ENCODE assay signal across 17 cellular contexts in genomic region chr19:21607453-21607852, GRCh38.
A peak's percentile ranks its signal among the peaks of the same experiment; 100 is the strongest.
DNase-seq lines count a peak whose midpoint lies in the region; ATAC-seq and TF ChIP-seq lines count a peak whose summit lies in the region.
"Had no signal": no experiment of that assay in that cellular context is flagged by ENCODE, and none has a peak within 500 bp of the region (broad histone marks: within the 10 kb centered on the region; RNA-seq: fewer than 3 reads in every experiment).

No MANE protein-coding gene starts in this region.

- H3K4me1 ChIP-seq in stomach smooth muscle (ENCODE audit: control insufficient read depth, insufficient read depth, low read length): peaks cover 26% of the 10 kb centered on the region
- H3K4me1 ChIP-seq: BE2C had no signal

- H3K36me3 ChIP-seq in KOPT-K1 (ENCODE audit: insufficient read depth, low read length): no peaks in the 10 kb centered on the region
- H3K36me3 ChIP-seq in stomach smooth muscle (ENCODE audit: control insufficient read depth in 2 of 2, insufficient read depth in 2 of 2, low read length in 2 of 2): no peaks in the 10 kb centered on the region
- H3K36me3 ChIP-seq: BE2C had no signal

- H3K27ac Mint-ChIP-seq in CD4-positive, alpha-beta T cell: no peak overlapping the region
- H3K27ac Mint-ChIP-seq: HFFc6 had no signal

- POLR2A ChIA-PET in CD4-positive, alpha-beta T cell (lab: Charles Lee): no interaction called here

- DNase-seq in CD4-positive, alpha-beta T cell: no peak
- no peak for DNase-seq in left colon
- no peak for DNase-seq in NCI-H69 (lab: John Stamatoyannopoulos, UW)
- DNase-seq in COLO668 (lab: John Stamatoyannopoulos, UW; ENCODE audit: unreplicated experiment): no peak
- DNase-seq: BE2C; C1 segment of cervical spinal cord; CD4-positive, CD25-positive, alpha-beta regulatory T cell; DMS153; DMS79; GF-D8; GOT3; H7; HFFc6 had no signal

- no peaks in the 10 kb centered on the region for H3K27me3 Mint-ChIP-seq in CD4-positive, alpha-beta T cell
- H3K27me3 Mint-ChIP-seq: CD4-positive, CD25-positive, alpha-beta regulatory T cell had no signal

- H3K4me1 Mint-ChIP-seq in CD4-positive, alpha-beta T cell (ENCODE audit: low read depth): peaks cover 21% of the 10 kb centered on the region

- intact Hi-C loops in CD4-positive, alpha-beta T cell (cut with DNase I, micrococcal nuclease): no loop called here
- intact Hi-C loops in left colon (cut with DNase I, micrococcal nuclease): no loop called here

- peaks cover 6% of the 10 kb centered on the region for H3K36me3 Mint-ChIP-seq in CD4-positive, alpha-beta T cell (ENCODE audit: low read depth)
- H3K36me3 Mint-ChIP-seq: CD4-positive, CD25-positive, alpha-beta regulatory T cell had no signal

- H3K9me3 ChIP-seq in CD4-positive, alpha-beta T cell (ENCODE audit: control insufficient read depth, low read length): no peaks in the 10 kb centered on the region
- H3K9me3 ChIP-seq in KOPT-K1 (ENCODE audit: insufficient read depth, low read length, poor library complexity, severe bottlenecking) (peaks cover 5% of the 10 kb centered on the region), stomach smooth muscle (ENCODE audit: control insufficient read depth in 2 of 2, low read length in 2 of 2) (no peaks in the 10 kb centered on the region)
- H3K9me3 ChIP-seq: BE2C had no signal

- no peaks in the 10 kb centered on the region for H3K27me3 ChIP-seq in CD4-positive, alpha-beta T cell (ENCODE audit: control insufficient read depth, insufficient read depth, low read length)
- no peaks in the 10 kb centered on the region for H3K27me3 ChIP-seq in stomach smooth muscle (ENCODE audit: control insufficient read depth in 1 of 2, insufficient read depth in 2 of 2, low read length in 2 of 2)
- H3K27me3 ChIP-seq: BE2C had no signal

- no peak for TF ChIP-seq CTCF in CD4-positive, alpha-beta T cell (IDR thresholded peaks at IDR 0.05)

- H3K4me3 ChIP-seq in stomach smooth muscle (ENCODE audit: low read length in 2 of 2): no peak overlapping the region

- H3K27ac ChIP-seq in CD4-positive, alpha-beta T cell (ENCODE audit: low read depth, low read length): no peak overlapping the region
- H3K27ac ChIP-seq in KOPT-K1 (ENCODE audit: low read depth, low read length, poor library complexity, severe bottlenecking) (peak overlapping the region; percentile 83), stomach smooth muscle (ENCODE audit: low read length) (peak overlapping the region; percentile 11)
- H3K27ac ChIP-seq: HL-60 had no signal

- CTCF ChIA-PET in CD4-positive, alpha-beta T cell (lab: Charles Lee): no interaction called here

- H3K9ac ChIP-seq in stomach smooth muscle (ENCODE audit: low read length in 2 of 2): peak overlapping the region in 1 of 2 donors; percentile 21

- no peak for ATAC-seq in CD4-positive, alpha-beta T cell (ENCODE audit: poor library complexity)
- peak; percentile 71 for ATAC-seq in left colon
- ATAC-seq: HCT116 had no signal

- H3K4me3 Mint-ChIP-seq in CD4-positive, alpha-beta T cell: peak overlapping the region; percentile 20
- H3K4me3 Mint-ChIP-seq: CD4-positive, CD25-positive, alpha-beta regulatory T cell; HFFc6 had no signal

- no peaks in the 10 kb centered on the region for H3K9me3 Mint-ChIP-seq in CD4-positive, alpha-beta T cell
- H3K9me3 Mint-ChIP-seq: HFFc6 had no signal
